Comparison of ENCODE assay signal across 8 cellular contexts in genomic region chr6:144581807-144582537, GRCh38.
DNase-seq lines count a peak whose midpoint lies in the region; ATAC-seq and TF ChIP-seq lines count a peak whose summit lies in the region.

No MANE protein-coding gene starts in this region.

- POLR2A ChIA-PET in activated CD4-positive, alpha-beta memory T cell treated with anti-CD3 and anti-CD28 coated beads, Interleukin-2, amount 10 ng/mL, durations not matched to agents 7 days and 5 days (lab: Charles Lee), result interaction anchor here (1.6 to 2.7 kb wide), 4 partner anchors 15 to 22 kb away, joined by 6 to 17 read pairs (median 10); no protein-coding TSS in a partner anchor

- H3K4me3 Mint-ChIP-seq in activated CD4-positive, alpha-beta memory T cell treated with anti-CD3 and anti-CD28 coated beads, Interleukin-2, amount 10 ng/mL, durations not matched to agents 7 days and 5 days, result no peak overlapping the region

- H3K27me3 Mint-ChIP-seq in activated CD4-positive, alpha-beta memory T cell treated with anti-CD3 and anti-CD28 coated beads, Interleukin-2, amount 10 ng/mL, durations not matched to agents 7 days and 5 days, result no peaks in the 10 kb centered on the region

- H3K27ac ChIP-seq in gastrocnemius medialis, result no peak overlapping the region

- TF ChIP-seq POLR2A in NB4 (IDR thresholded peaks at IDR 0.05; ENCODE audit: extremely low read depth, insufficient read length), result no peak
- TF ChIP-seq POLR2A in gastrocnemius medialis (IDR thresholded peaks at IDR 0.05), result no peak

- peak; percentile 47 to 65 for DNase-seq in NCI-H2081 (lab: John Stamatoyannopoulos, UW)
- no peak for DNase-seq in NCI-H2081 treated with DMSO at 0.1 percent for 48 hours (lab: John Stamatoyannopoulos, UW)
- peak; percentile 51 for DNase-seq in NB4 (ENCODE audit: low read depth)
- DNase-seq in activated CD4-positive, alpha-beta memory T cell treated with anti-CD3 and anti-CD28 coated beads, Interleukin-2, amount 10 ng/mL, durations not matched to agents 7 days and 5 days, result no peak
- peak; percentile 20 for DNase-seq in globus pallidus (ENCODE audit: low spot score)
- no peak for DNase-seq in gastrocnemius medialis
- DNase-seq in GM19238 (ENCODE audit: insufficient read length, low spot score), result no peak

- H3K9me3 ChIP-seq in gastrocnemius medialis, result no peaks in the 10 kb centered on the region

- peak overlapping the region; percentile 92 for H3K27ac Mint-ChIP-seq in activated CD4-positive, alpha-beta memory T cell treated with anti-CD3 and anti-CD28 coated beads, Interleukin-2, amount 10 ng/mL, durations not matched to agents 7 days and 5 days

- no peaks in the 10 kb centered on the region for H3K9me3 Mint-ChIP-seq in activated CD4-positive, alpha-beta memory T cell treated with anti-CD3 and anti-CD28 coated beads, Interleukin-2, amount 10 ng/mL, durations not matched to agents 7 days and 5 days

- peaks cover 0 to 12% of the 10 kb centered on the region in 2 donors for H3K36me3 ChIP-seq in gastrocnemius medialis

- in situ Hi-C loops in gastrocnemius medialis (cut with MboI; ENCODE audit: low sequenced_read_pairs in 4 of 4), result loop anchor here (10.0 to 25.0 kb wide), 5 partner anchors 353 to 1055 kb away; no protein-coding TSS in a partner anchor

- CTCF ChIA-PET in activated CD4-positive, alpha-beta memory T cell treated with anti-CD3 and anti-CD28 coated beads, Interleukin-2, amount 10 ng/mL, durations not matched to agents 7 days and 5 days (lab: Charles Lee), result interaction anchor here (0.8 to 1.8 kb wide), 5 partner anchors 11 to 22 kb away, joined by 3 to 5 read pairs (median 4); no protein-coding TSS in a partner anchor

- peaks cover 61% of the 10 kb centered on the region for H3K4me1 Mint-ChIP-seq in activated CD4-positive, alpha-beta memory T cell treated with anti-CD3 and anti-CD28 coated beads, Interleukin-2, amount 10 ng/mL, durations not matched to agents 7 days and 5 days

- peaks cover 19 to 32% of the 10 kb centered on the region in 2 donors for H3K4me1 ChIP-seq in gastrocnemius medialis

- H3K4me3 ChIP-seq in NB4 (ENCODE audit: low read depth, low read length), result no peak overlapping the region
- no peak overlapping the region for H3K4me3 ChIP-seq in gastrocnemius medialis

- H3K27me3 ChIP-seq in gastrocnemius medialis, result no peaks in the 10 kb centered on the region

- intact Hi-C loops in gastrocnemius medialis (cut with DNase I; ENCODE audit: low total_unique reads), result loop anchor here (5.0 to 10.0 kb wide), 2 partner anchors 350 to 443 kb away; no protein-coding TSS in a partner anchor

- peak in 1 of 2 donors; percentile 49 for ATAC-seq in gastrocnemius medialis
- ATAC-seq in GM19467 (IDR thresholded peaks at IDR 0.05; ENCODE audit: unreplicated experiment), result no peak

- TF ChIP-seq CTCF in NB4 (IDR thresholded peaks at IDR 0.05; ENCODE audit: low read depth, low read length) (peak; percentile 56), gastrocnemius medialis (IDR thresholded peaks at IDR 0.05 in 4 of 5, conservative IDR thresholded peaks at IDR 0.05 in 1 of 5) (peak in 3 of 5 experiments; percentile 4 to 39 (median 19))

- peaks cover 37% of the 10 kb centered on the region for H3K36me3 Mint-ChIP-seq in activated CD4-positive, alpha-beta memory T cell treated with anti-CD3 and anti-CD28 coated beads, Interleukin-2, amount 10 ng/mL, durations not matched to agents 7 days and 5 days (ENCODE audit: low read depth)

Comparison
In these comparisons a context has a peak if more than half of its experiments do, and no peak if none do; other contexts are left out.
1. DNase-seq: peak in NCI-H2081 (2 of 2), NB4 (single experiment) and globus pallidus (single experiment); none in NCI-H2081 treated with DMSO at 0.1 percent for 48 hours (single experiment), activated CD4-positive, alpha-beta memory T cell treated with anti-CD3 and anti-CD28 coated beads, Interleukin-2, amount 10 ng/mL, durations not matched to agents 7 days and 5 days (single experiment), gastrocnemius medialis (0 of 2) and GM19238 (single experiment).